31 cellular contexts compared by ENCODE assay signal in the genomic region with DNA sequence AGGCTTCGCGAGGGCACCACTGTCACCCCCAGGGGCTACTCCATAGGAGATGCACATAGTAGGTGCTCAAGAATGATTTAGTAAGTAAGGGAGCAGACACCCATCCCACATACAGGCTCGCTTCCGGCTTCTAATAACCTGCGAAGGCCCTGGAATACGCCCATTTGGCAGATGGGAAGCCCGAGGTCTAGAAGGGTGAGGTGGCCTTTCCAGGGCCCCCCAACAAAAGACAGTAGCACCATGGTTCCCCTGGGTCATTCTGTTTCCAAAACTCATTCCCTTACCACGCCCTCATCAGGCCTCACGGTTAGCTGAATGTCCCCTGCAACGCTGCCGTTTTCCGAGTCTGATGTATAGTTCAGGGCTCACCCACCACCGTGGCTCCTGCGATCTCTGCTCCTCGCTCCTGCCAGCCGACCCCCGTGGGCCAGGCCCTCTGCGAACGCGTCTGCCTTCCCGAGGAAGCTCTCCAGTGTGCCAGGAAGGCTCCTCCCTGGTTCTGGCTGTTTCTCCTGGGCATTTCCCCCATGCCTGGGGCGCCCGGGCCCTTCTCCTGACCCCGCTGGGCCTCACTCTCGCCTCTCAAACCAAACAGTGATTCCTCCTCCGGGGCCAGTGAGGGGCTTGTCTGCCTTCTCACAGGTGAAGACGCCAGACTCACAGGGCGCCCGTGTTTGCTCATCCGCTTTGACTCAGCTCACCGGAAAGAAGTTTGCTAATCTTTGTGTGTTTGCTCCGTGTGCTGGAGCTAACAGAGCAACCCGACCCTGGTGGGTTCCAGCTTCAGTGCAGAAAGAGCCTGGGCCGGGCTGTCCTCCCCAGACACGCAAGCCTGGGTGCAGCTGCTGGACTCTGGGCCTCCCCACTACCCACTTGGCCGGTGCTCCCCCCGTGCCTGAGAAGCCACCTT.
DNase-seq lines count a peak whose midpoint lies in the region; ATAC-seq and TF ChIP-seq lines count a peak whose summit lies in the region.
"Had no signal": no experiment of that assay in that cellular context is flagged by ENCODE, and none has a peak within 500 bp of the region (broad histone marks: within the 10 kb centered on the region; RNA-seq: fewer than 3 reads in every experiment).

No MANE protein-coding gene starts in this region.

- no peaks in the 10 kb centered on the region for H3K27me3 ChIP-seq in cardiac muscle cell
- no peaks in the 10 kb centered on the region for H3K27me3 ChIP-seq in hepatocyte
- H3K27me3 ChIP-seq in upper lobe of right lung: peaks cover 4% of the 10 kb centered on the region
- no peaks in the 10 kb centered on the region for H3K27me3 ChIP-seq in uterus
- H3K27me3 ChIP-seq: adrenal gland, colonic mucosa, esophagus muscularis mucosa, right lobe of liver had no signal

- no peaks in the 10 kb centered on the region for H4K20me1 ChIP-seq in hepatocyte (ENCODE audit: insufficient read depth, poor library complexity, severe bottlenecking)

- peak overlapping the region; percentile 19 for H2AFZ ChIP-seq in hepatocyte
- H2AFZ ChIP-seq: PC-9 had no signal

- intact Hi-C loops in left cardiac atrium (cut with DNase I): no loop called here
- intact Hi-C loops in upper lobe of right lung (cut with DNase I): no loop called here
- intact Hi-C loops in uterus (cut with DNase I; ENCODE audit: low total_unique reads): no loop called here

- H3K27ac Mint-ChIP-seq in neural crest cell (ENCODE audit: unreplicated experiment): peak overlapping the region; percentile 83
- H3K27ac Mint-ChIP-seq: activated CD4-positive, alpha-beta T cell treated with anti-CD3 and anti-CD28 coated beads for 36 hours; natural killer cell; T-helper 2 cell treated with Interferon-gamma antibody and Interleukin-4, amounts not matched to agents 5 μg/mL and 100 μg/mL, for 36 hours had no signal

- WGBS in hepatocyte (ENCODE audit: low lambda C conversion rate, missing lambda C conversion rate): 70% methylated on average over 37 of the region's 37 CpGs

- no peak for DNase-seq in cardiac muscle cell (ENCODE audit: low read depth in 1 of 2, low spot score in 1 of 2)
- no peak for DNase-seq in left cardiac atrium
- DNase-seq in hepatocyte (ENCODE audit: low spot score): peak; percentile 56
- DNase-seq in neural crest cell (ENCODE audit: low read depth, low spot score): no peak
- peak; percentile 53 for DNase-seq in upper lobe of right lung
- no peak for DNase-seq in UCSD-AML1 (lab: John Stamatoyannopoulos, UW; ENCODE audit: unreplicated experiment)
- no peak for DNase-seq in activated naive CD4-positive, alpha-beta T cell treated with anti-CD3 and anti-CD28 coated beads, Interleukin-2, amount 50 U/mL, for 16 hours
- DNase-seq in uterus: no peak
- DNase-seq: activated CD4-positive, alpha-beta T cell treated with anti-CD3 and anti-CD28 coated beads for 36 hours; activated naive CD4-positive, alpha-beta T cell treated with Interleukin-2 at 50 U/mL for 16 hours; activated T-cell treated with anti-CD3 and anti-CD28 coated beads, Interleukin-2, amount 50 U/mL, for 4 hours; adrenal gland; colonic mucosa; DMS 273 treated with DMSO at 0.1 percent for 48 hours; effector memory CD4-positive, alpha-beta T cell; foreskin melanocyte; KG1; MM.1S; natural killer cell; NCI-H2029; NCI-H524 treated with DMSO at 0.1 percent for 48 hours; NK-92 treated with Interleukin-12 subunit alpha and Interleukin-12 subunit beta, amount 100 ng/mL, for 24 hours; stimulated activated CD4-positive, alpha-beta T cell treated with anti-CD3 and anti-CD28 coated beads, Interleukin-15, amount 100 ng/mL, for 24 hours; stimulated activated naive CD4-positive, alpha-beta T cell treated with Interleukin-2 at 50 U/mL for 16 hours had no signal

- peak overlapping the region; percentile 47 for H3K27ac ChIP-seq in cardiac muscle cell
- H3K27ac ChIP-seq in hepatocyte: peak overlapping the region; percentile 78
- H3K27ac ChIP-seq in upper lobe of right lung: no peak overlapping the region
- no peak overlapping the region for H3K27ac ChIP-seq in uterus
- H3K27ac ChIP-seq: adrenal gland, colonic mucosa, esophagus muscularis mucosa, left lung, PC-9, right lobe of liver had no signal

- no peaks in the 10 kb centered on the region for H3K9me2 ChIP-seq in hepatocyte (replicated peaks; ENCODE audit: insufficient read depth)

- H3K4me3 Mint-ChIP-seq in neural crest cell: no peak overlapping the region
- H3K4me3 Mint-ChIP-seq: activated CD4-positive, alpha-beta T cell treated with anti-CD3 and anti-CD28 coated beads for 36 hours; activated T-cell treated with anti-CD3 and anti-CD28 coated beads, Interleukin-2, amount 50 U/mL, for 4 hours; CD8-positive, alpha-beta memory T cell; natural killer cell; T-helper 2 cell treated with Interferon-gamma antibody and Interleukin-4, amounts not matched to agents 5 μg/mL and 100 μg/mL, for 36 hours had no signal

- TF ChIP-seq POLR2A in uterus (IDR thresholded peaks at IDR 0.05): no peak

- H3K4me1 Mint-ChIP-seq in neural crest cell: peaks cover 10% of the 10 kb centered on the region
- H3K4me1 Mint-ChIP-seq: activated CD4-positive, alpha-beta T cell treated with anti-CD3 and anti-CD28 coated beads for 36 hours; CD8-positive, alpha-beta memory T cell; natural killer cell had no signal

- peaks cover 8% of the 10 kb centered on the region for H3K4me1 ChIP-seq in cardiac muscle cell (ENCODE audit: low read depth)
- peaks cover 15% of the 10 kb centered on the region for H3K4me1 ChIP-seq in hepatocyte (ENCODE audit: insufficient read depth)
- H3K4me1 ChIP-seq in upper lobe of right lung: no peaks in the 10 kb centered on the region
- H3K4me1 ChIP-seq in uterus: no peaks in the 10 kb centered on the region
- H3K4me1 ChIP-seq: adrenal gland, colonic mucosa, left lung, right lobe of liver had no signal

- H3K36me3 ChIP-seq in cardiac muscle cell: no peaks in the 10 kb centered on the region
- no peaks in the 10 kb centered on the region for H3K36me3 ChIP-seq in hepatocyte (replicated peaks; ENCODE audit: insufficient read depth, low read depth)
- H3K36me3 ChIP-seq in upper lobe of right lung: no peaks in the 10 kb centered on the region
- no peaks in the 10 kb centered on the region for H3K36me3 ChIP-seq in uterus
- H3K36me3 ChIP-seq: adrenal gland, colonic mucosa, esophagus muscularis mucosa, left lung, right lobe of liver had no signal

- H3K36me3 Mint-ChIP-seq in neural crest cell (ENCODE audit: low read depth): no peaks in the 10 kb centered on the region
- H3K36me3 Mint-ChIP-seq: brain; CD8-positive, alpha-beta memory T cell; natural killer cell had no signal

- ATAC-seq in left cardiac atrium: no peak
- ATAC-seq in upper lobe of right lung: no peak
- ATAC-seq: activated CD4-positive, alpha-beta T cell treated with anti-CD3 and anti-CD28 coated beads for 36 hours; activated T-cell treated with anti-CD3 and anti-CD28 coated beads, Interleukin-2, amount 50 U/mL, for 4 hours; natural killer cell had no signal

- TF ChIP-seq CTCF in cardiac muscle cell (IDR thresholded peaks at IDR 0.05; ENCODE audit: low read depth, low read length) (no peak), hepatocyte (IDR thresholded peaks at IDR 0.05; ENCODE audit: poor library complexity) (no peak), neural crest cell (conservative IDR thresholded peaks at IDR 0.05) (no peak), upper lobe of right lung (IDR thresholded peaks at IDR 0.05) (no peak), uterus (IDR thresholded peaks at IDR 0.05) (no peak)

- no peaks in the 10 kb centered on the region for H3K9me3 Mint-ChIP-seq in neural crest cell
- H3K9me3 Mint-ChIP-seq: T-helper 2 cell treated with Interferon-gamma antibody and Interleukin-4, amounts not matched to agents 5 μg/mL and 100 μg/mL, for 36 hours had no signal

- no peaks in the 10 kb centered on the region for H3K79me2 ChIP-seq in hepatocyte

- H3K27me3 Mint-ChIP-seq in neural crest cell (ENCODE audit: low read depth): no peaks in the 10 kb centered on the region
- H3K27me3 Mint-ChIP-seq: activated CD4-positive, alpha-beta T cell treated with anti-CD3 and anti-CD28 coated beads for 36 hours had no signal

- H3K9me3 ChIP-seq in cardiac muscle cell (ENCODE audit: low read depth) (no peaks in the 10 kb centered on the region), hepatocyte (ENCODE audit: low read depth) (no peaks in the 10 kb centered on the region), upper lobe of right lung (no peaks in the 10 kb centered on the region), uterus (no peaks in the 10 kb centered on the region)
- H3K9me3 ChIP-seq: adrenal gland, colonic mucosa, right lobe of liver had no signal

- H3K4me2 ChIP-seq in hepatocyte: peak overlapping the region; percentile 64
- H3K4me2 ChIP-seq: PC-9 had no signal

- H3K4me3 ChIP-seq in cardiac muscle cell: no peak overlapping the region
- no peak overlapping the region for H3K4me3 ChIP-seq in hepatocyte
- H3K4me3 ChIP-seq in upper lobe of right lung: no peak overlapping the region
- H3K4me3 ChIP-seq in uterus: no peak overlapping the region
- H3K4me3 ChIP-seq: adrenal gland, colonic mucosa, esophagus muscularis mucosa, left lung, PC-9, right lobe of liver had no signal

Comparison
In these comparisons a context has a peak if more than half of its experiments do, and no peak if none do; other contexts are left out.
1. DNase-seq: peak in hepatocyte (single experiment) and upper lobe of right lung (single experiment); none in cardiac muscle cell (0 of 2), left cardiac atrium (single experiment), neural crest cell (single experiment), UCSD-AML1 (single experiment), activated naive CD4-positive, alpha-beta T cell treated with anti-CD3 and anti-CD28 coated beads, Interleukin-2, amount 50 U/mL, for 16 hours (single experiment) and uterus (0 of 2).
2. H3K27ac ChIP-seq: peak in cardiac muscle cell (single experiment) and hepatocyte (single experiment); none in upper lobe of right lung (single experiment) and uterus (0 of 2).